ENCODE assay signal across 29 cellular contexts in genomic region chrX:85870585-85870984, GRCh38.
"Had no signal": no experiment of that assay in that cellular context is flagged by ENCODE, and none has a peak within 500 bp of the region (broad histone marks: within the 10 kb centered on the region; RNA-seq: fewer than 3 reads in every experiment).

No MANE protein-coding gene starts in this region.

- H3K27me3 ChIP-seq: neural progenitor cell, ovary, right lobe of liver, sigmoid colon, suprapubic skin, testis, tibial artery, transverse colon, upper lobe of right lung, uterus had no signal

- H2AFZ ChIP-seq: neural progenitor cell, parathyroid adenoma had no signal

- H3K4me2 ChIP-seq: neural progenitor cell had no signal

- H3K4me3 Mint-ChIP-seq: natural killer cell; nephron; neural progenitor cell; stimulated activated effector memory CD8-positive, alpha-beta T cell treated with anti-CD3 and anti-CD28 coated beads, Interleukin-12 subunit alpha, Interleukin-12 subunit beta, amount 100 ng/mL, for 72 hours; stimulated activated naive B cell treated with anti-CD40 and anti-IgM and Interleukin-4, amounts not matched to agents 10 μg/mL and 1 μg/mL and 100 μg/mL, for 72 hours; stimulated activated naive CD8-positive, alpha-beta T cell treated with anti-CD3 and anti-CD28 coated beads, Interleukin-15, amount 100 ng/mL, for 72 hours; type B pancreatic cell had no signal

- H3K27ac Mint-ChIP-seq: natural killer cell; nephron; neural progenitor cell; progenitor cell of endocrine pancreas; stimulated activated effector memory CD8-positive, alpha-beta T cell treated with anti-CD3 and anti-CD28 coated beads, Interleukin-12 subunit alpha, Interleukin-12 subunit beta, amount 100 ng/mL, for 72 hours; stimulated activated naive B cell treated with anti-CD40 and anti-IgM and Interleukin-4, amounts not matched to agents 10 μg/mL and 1 μg/mL and 100 μg/mL, for 72 hours; stimulated activated naive CD8-positive, alpha-beta T cell treated with anti-CD3 and anti-CD28 coated beads, Interleukin-15, amount 100 ng/mL, for 72 hours; type B pancreatic cell had no signal

- H3K79me2 ChIP-seq: parathyroid adenoma had no signal

- H3K27me3 Mint-ChIP-seq: progenitor cell of endocrine pancreas; stimulated activated naive B cell treated with anti-CD40 and anti-IgM and Interleukin-4, amounts not matched to agents 10 μg/mL and 1 μg/mL and 100 μg/mL, for 72 hours; stimulated activated naive CD8-positive, alpha-beta T cell treated with anti-CD3 and anti-CD28 coated beads, Interleukin-15, amount 100 ng/mL, for 72 hours; type B pancreatic cell had no signal

- H3K27ac ChIP-seq: neural progenitor cell, ovary, parathyroid adenoma, psoas muscle, right lobe of liver, sigmoid colon, suprapubic skin, testis, tibial artery, transverse colon, upper lobe of right lung, uterus had no signal

- H3K9me3 Mint-ChIP-seq: natural killer cell; stimulated activated effector memory CD8-positive, alpha-beta T cell treated with anti-CD3 and anti-CD28 coated beads, Interleukin-12 subunit alpha, Interleukin-12 subunit beta, amount 100 ng/mL, for 72 hours had no signal

- H3K4me3 ChIP-seq: neural progenitor cell, ovary, psoas muscle, right lobe of liver, sigmoid colon, suprapubic skin, testis, tibial artery, transverse colon, upper lobe of right lung, uterus had no signal

- ATAC-seq: natural killer cell; psoas muscle; right cardiac atrium; right lobe of liver; stimulated activated effector memory CD8-positive, alpha-beta T cell treated with anti-CD3 and anti-CD28 coated beads, Interleukin-12 subunit alpha, Interleukin-12 subunit beta, amount 100 ng/mL, for 72 hours; stimulated activated naive B cell treated with anti-CD40 and anti-IgM and Interleukin-4, amounts not matched to agents 10 μg/mL and 1 μg/mL and 100 μg/mL, for 72 hours; stimulated activated naive CD8-positive, alpha-beta T cell treated with anti-CD3 and anti-CD28 coated beads, Interleukin-15, amount 100 ng/mL, for 72 hours; stimulated activated naive CD8-positive, alpha-beta T cell treated with anti-CD3 and anti-CD28 coated beads, Interleukin-15, Interleukin-2, amounts not matched to agents 100 U/mL and 50 U/mL, for 24 hours; upper lobe of right lung had no signal

- H3K4me1 Mint-ChIP-seq: natural killer cell; nephron; neural progenitor cell; stimulated activated effector memory CD8-positive, alpha-beta T cell treated with anti-CD3 and anti-CD28 coated beads, Interleukin-12 subunit alpha, Interleukin-12 subunit beta, amount 100 ng/mL, for 72 hours; stimulated activated naive B cell treated with anti-CD40 and anti-IgM and Interleukin-4, amounts not matched to agents 10 μg/mL and 1 μg/mL and 100 μg/mL, for 72 hours; stimulated activated naive CD8-positive, alpha-beta T cell treated with anti-CD3 and anti-CD28 coated beads, Interleukin-15, amount 100 ng/mL, for 72 hours had no signal

- H3K4me1 ChIP-seq: neural progenitor cell, parathyroid adenoma, psoas muscle, right lobe of liver, sigmoid colon, suprapubic skin, testis, tibial artery, transverse colon, upper lobe of right lung, uterus had no signal

- H3K36me3 ChIP-seq: neural progenitor cell, ovary, transverse colon, uterus had no signal

- DNase-seq: natural killer cell; occipital lobe; ovary; posterior cingulate gyrus; psoas muscle; right cardiac atrium; right lobe of liver; sigmoid colon; small intestine; stimulated activated CD4-positive, alpha-beta T cell treated with anti-CD3 and anti-CD28 coated beads, Interleukin-15, amount 100 ng/mL, for 24 hours; stimulated activated CD4-positive, alpha-beta T cell treated with anti-CD3 and anti-CD28 coated beads, Interleukin-2, amount 100 ng/mL, for 24 hours; stimulated activated CD4-positive, alpha-beta T cell treated with anti-CD3 and anti-CD28 coated beads, Interleukin-2, amount 100 ng/mL, for 48 hours; stimulated activated CD4-positive, alpha-beta T cell treated with anti-CD3 and anti-CD28 coated beads, Interleukin-4, amount 100 ng/mL, for 24 hours; stimulated activated naive B cell treated with anti-CD40 and anti-IgM and Interleukin-4, amounts not matched to agents 10 μg/mL and 1 μg/mL and 100 μg/mL, for 72 hours; stimulated activated naive CD8-positive, alpha-beta T cell treated with anti-CD3 and anti-CD28 coated beads, Interleukin-15, amount 100 ng/mL, for 72 hours; stimulated activated naive CD8-positive, alpha-beta T cell treated with anti-CD3 and anti-CD28 coated beads, Interleukin-15, Interleukin-2, amounts not matched to agents 100 U/mL and 50 U/mL, for 24 hours; substantia nigra; testis; tibial artery; transverse colon; upper lobe of right lung; uterus had no signal
